12 cellular contexts compared by ENCODE assay signal in the genomic region with DNA sequence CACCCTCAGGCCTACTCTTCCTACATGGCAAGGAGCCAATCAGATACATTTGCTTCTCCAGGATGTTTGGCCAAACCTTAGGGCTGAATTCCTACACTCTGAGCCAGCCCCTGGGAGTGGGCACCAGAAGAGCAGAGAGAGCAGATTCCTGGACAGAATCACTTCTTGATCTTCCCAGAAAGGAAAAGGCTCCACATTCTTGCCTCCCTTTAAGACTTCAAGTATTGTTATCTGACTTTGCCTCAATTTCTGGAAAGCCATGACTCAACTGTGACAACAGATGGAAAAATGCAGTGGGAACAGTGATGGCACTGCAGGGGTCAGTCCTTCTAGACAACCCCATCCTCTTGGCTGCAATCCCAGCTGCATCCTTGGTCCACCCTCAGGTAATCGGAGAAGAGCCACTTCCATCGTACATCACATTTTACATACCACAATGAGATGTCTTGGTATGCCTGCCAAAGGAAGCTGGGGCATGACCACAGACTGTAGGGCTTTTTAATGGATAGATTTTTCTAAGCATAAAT. TPM values are rescaled to one million over a fixed set of nuclear protein-coding genes. Genes with fewer than 3 reads are reported as not detected.
DNase-seq lines count a peak whose midpoint lies in the region; ATAC-seq and TF ChIP-seq lines count a peak whose summit lies in the region.
"Had no signal": no experiment of that assay in that cellular context is flagged by ENCODE, and none has a peak within 500 bp of the region (broad histone marks: within the 10 kb centered on the region; RNA-seq: fewer than 3 reads in every experiment).

No MANE protein-coding gene starts in this region.

- in situ Hi-C loops in T47D (cut with HindIII; ENCODE audit: low pct_unique_long_range_greater_than_20kb, low sequenced_read_pairs): no loop called here

- H3K36me3 ChIP-seq in MG63: no peaks in the 10 kb centered on the region
- no peaks in the 10 kb centered on the region for H3K36me3 ChIP-seq in mesodermal cell (ENCODE audit: control insufficient read depth, insufficient read depth, low read length)
- no peaks in the 10 kb centered on the region for H3K36me3 ChIP-seq in upper lobe of left lung
- H3K36me3 ChIP-seq: cardiac muscle cell, spleen had no signal

- WGBS in mesodermal cell (ENCODE audit: insufficient coverage in 2 of 2), 2 experiments: no CpG with 5 or more reads among the region's 2 CpGs
- 11 to 31% methylated on average over 2 of the region's 2 CpGs for WGBS in upper lobe of left lung, 2 donors

- peak; percentile 66 for DNase-seq in AG20443 (ENCODE audit: low spot score)
- DNase-seq in MG63: peak; percentile 92
- DNase-seq in T47D (ENCODE audit: low read depth in 1 of 2, low spot score in 1 of 2): peak; percentile 28 to 89
- no peak for DNase-seq in NCI-H345 (lab: John Stamatoyannopoulos, UW)
- DNase-seq in hypothalamus (lab: John Stamatoyannopoulos, UW): no peak
- no peak for DNase-seq in DMS79 treated with DMSO at 0.1 percent for 48 hours (lab: John Stamatoyannopoulos, UW)
- DNase-seq in upper lobe of left lung: no peak
- DNase-seq: CD8-positive, alpha-beta memory T cell; foreskin melanocyte; spleen had no signal

- peaks cover 7% of the 10 kb centered on the region; the same call in 1 of the 2 replicates for H3K9me3 ChIP-seq in MG63
- H3K9me3 ChIP-seq in mesodermal cell (ENCODE audit: control insufficient read depth, low read length): peaks cover 9% of the 10 kb centered on the region
- H3K9me3 ChIP-seq in upper lobe of left lung: peaks cover 0 to 4% (median 0%) of the 10 kb centered on the region in 4 donors

- H3K4me1 ChIP-seq in mesodermal cell (ENCODE audit: control insufficient read depth, insufficient read depth, low read length, poor library complexity, severe bottlenecking) (peaks cover 15% of the 10 kb centered on the region), upper lobe of left lung (peaks cover 6 to 13% (median 9%) of the 10 kb centered on the region in 4 donors)
- H3K4me1 ChIP-seq: spleen had no signal

- H3K27ac ChIP-seq in mesodermal cell (ENCODE audit: low read depth, low read length, severe bottlenecking) (peak overlapping the region; percentile 41), upper lobe of left lung (peak overlapping the region in 1 of 4 donors; percentile 57)
- H3K27ac ChIP-seq: cardiac muscle cell, spleen had no signal

- no peak for ATAC-seq in upper lobe of left lung (ENCODE audit: low FRiP score in 2 of 2)

- H3K4me3 ChIP-seq in MG63 (no peak overlapping the region), mesodermal cell (ENCODE audit: extremely low read depth, insufficient read depth, low read length, poor library complexity, severe bottlenecking) (no peak overlapping the region), upper lobe of left lung (no peak overlapping the region)
- H3K4me3 ChIP-seq: cardiac muscle cell, spleen had no signal

- peak in 2 of 4 donors; percentile 24 to 29 for TF ChIP-seq EP300 in upper lobe of left lung (IDR thresholded peaks at IDR 0.05)

- no peaks in the 10 kb centered on the region for H3K27me3 ChIP-seq in MG63
- H3K27me3 ChIP-seq in upper lobe of left lung: no peaks in the 10 kb centered on the region
- H3K27me3 ChIP-seq: cardiac muscle cell, spleen had no signal

- no peak for TF ChIP-seq POLR2A in upper lobe of left lung (IDR thresholded peaks at IDR 0.05)

- no peak for TF ChIP-seq CTCF in upper lobe of left lung (IDR thresholded peaks at IDR 0.05)

RNA-seq across cellular contexts. Expression of a gene that starts 21.0 kb away (rescaled TPM):
- 0.02 and 0.72 TPM in 2 replicates for total RNA-seq in MG63 (2014; rRNA removed; shearing (Covaris generic); ENCODE audit: low replicate concordance)
- polyA plus RNA-seq in mesodermal cell (2013, experiment 1 of 2): 2.0 TPM
- polyA plus RNA-seq in mesodermal cell (2013, experiment 2 of 2): 2.5 TPM
- total RNA-seq in upper lobe of left lung: 100 to 1,000 TPM in 5 of 6 donors, 10 to 100 TPM in 1; 56.2 to 308 (median 133) TPM
- total RNA-seq: CD8-positive, alpha-beta memory T cell had no signal
- polyA plus RNA-seq: CD8-positive, alpha-beta memory T cell had no signal

Comparison
In these comparisons a context has a peak if more than half of its experiments do, and no peak if none do; other contexts are left out.
1. DNase-seq: peak in AG20443 (single experiment), MG63 (single experiment) and T47D (2 of 2); none in NCI-H345 (single experiment), hypothalamus (0 of 51), DMS79 treated with DMSO at 0.1 percent for 48 hours (single experiment) and upper lobe of left lung (0 of 2).
2. RNA of a gene that starts 21.0 kb away (total RNA-seq): 56.2 to 308 TPM in upper lobe of left lung; 0.02 to 0.72 TPM in MG63; every median in the first group is over 10 times any median in the second.